Comparison of ENCODE assay signal across 8 cellular contexts in genomic region chr1:220880367-220880680, GRCh38. TPM values are rescaled to one million over a fixed set of nuclear protein-coding genes. Genes with fewer than 3 reads are reported as not detected.
A peak's percentile ranks its signal among the peaks of the same experiment; 100 is the strongest.
DNase-seq lines count a peak whose midpoint lies in the region; ATAC-seq and TF ChIP-seq lines count a peak whose summit lies in the region.

No MANE protein-coding gene starts in this region.

- H3K4me1 ChIP-seq in esophagus muscularis mucosa = peaks cover 45 to 54% (median 46%) of the 10 kb centered on the region in 4 donors
- H3K4me1 ChIP-seq in parathyroid adenoma = peaks cover 2% of the 10 kb centered on the region
- H3K4me1 ChIP-seq in aorta (ENCODE audit: control insufficient read depth in 1 of 2, insufficient read depth in 2 of 2, low read length in 2 of 2) = no peaks in the 10 kb centered on the region

- H2AFZ ChIP-seq in parathyroid adenoma = no peak overlapping the region

- H3K36me3 Mint-ChIP-seq in CD4-positive, alpha-beta T cell (ENCODE audit: low read depth) = no peaks in the 10 kb centered on the region

- 23% methylated on average over 9 of the region's 9 CpGs for WGBS in esophagus muscularis mucosa
- 44 to 49% methylated on average over 9 of the region's 9 CpGs for WGBS in aorta, 2 donors

- H3K4me3 Mint-ChIP-seq in CD4-positive, alpha-beta T cell = peak overlapping the region; percentile 35

- peak overlapping the region; percentile 69 for H3K4me2 ChIP-seq in parathyroid adenoma (ENCODE audit: low read length)

- TF ChIP-seq EP300 in esophagus muscularis mucosa (IDR thresholded peaks at IDR 0.05) = no peak

- H3K79me2 ChIP-seq in parathyroid adenoma = no peaks in the 10 kb centered on the region

- TF ChIP-seq POLR2A in esophagus muscularis mucosa (IDR thresholded peaks at IDR 0.05; ENCODE audit: low read depth) = no peak

- peaks cover 14 to 37% (median 33%) of the 10 kb centered on the region in 4 donors for H3K36me3 ChIP-seq in esophagus muscularis mucosa
- H3K36me3 ChIP-seq in parathyroid adenoma (ENCODE audit: control insufficient read depth, insufficient read depth, low read length) = no peaks in the 10 kb centered on the region
- no peaks in the 10 kb centered on the region for H3K36me3 ChIP-seq in aorta (ENCODE audit: control insufficient read depth in 1 of 2, insufficient read depth in 2 of 2, low read length in 1 of 2)

- peaks cover 87% of the 10 kb centered on the region for H3K27me3 Mint-ChIP-seq in CD4-positive, alpha-beta T cell

- no peak overlapping the region for H3K27ac Mint-ChIP-seq in CD4-positive, alpha-beta T cell

- H3K4me3 ChIP-seq in esophagus muscularis mucosa = peak overlapping the region; percentile 73 to 99 (median 91)
- H3K4me3 ChIP-seq in parathyroid adenoma (ENCODE audit: low read depth, low read length) = peak overlapping the region; percentile 52
- H3K4me3 ChIP-seq in aorta (ENCODE audit: low read length in 2 of 2) = peak overlapping the region in 1 of 2 donors; percentile 84

- H3K4me1 Mint-ChIP-seq in CD4-positive, alpha-beta T cell (ENCODE audit: low read depth) = peaks cover 34% of the 10 kb centered on the region

- no peak for TF ChIP-seq CTCF in CD4-positive, alpha-beta T cell (IDR thresholded peaks at IDR 0.05)
- no peak for TF ChIP-seq CTCF in RWPE1 (conservative IDR thresholded peaks at IDR 0.05; ENCODE audit: low read depth)
- TF ChIP-seq CTCF in esophagus muscularis mucosa (IDR thresholded peaks at IDR 0.05) = no peak
- TF ChIP-seq CTCF in parathyroid adenoma (IDR thresholded peaks at IDR 0.05) = no peak

- POLR2A ChIA-PET in CD4-positive, alpha-beta T cell (lab: Charles Lee) = no interaction called here
- POLR2A ChIA-PET in RWPE1 (lab: Yijun Ruan, JAX; ENCODE audit: low non-redundant PET) = no interaction called here

- H3K9me3 Mint-ChIP-seq in CD4-positive, alpha-beta T cell = no peaks in the 10 kb centered on the region

- H3K9ac ChIP-seq in parathyroid adenoma = no peak overlapping the region

- H3K27ac ChIP-seq in CD4-positive, alpha-beta T cell (ENCODE audit: low read depth, low read length) = no peak overlapping the region
- peak overlapping the region; percentile 75 for H3K27ac ChIP-seq in RWPE1
- H3K27ac ChIP-seq in esophagus muscularis mucosa (replicated peaks in 1 of 4) = peak overlapping the region; percentile 90 to 99 (median 96)
- H3K27ac ChIP-seq in parathyroid adenoma = peak overlapping the region; percentile 68
- H3K27ac ChIP-seq in aorta (ENCODE audit: low read depth in 1 of 2, low read length in 2 of 2) = no peak overlapping the region

- DNase-seq in CD4-positive, alpha-beta T cell = no peak
- no peak for DNase-seq in RWPE1 (ENCODE audit: low spot score)
- DNase-seq in esophagus muscularis mucosa (ENCODE audit: extremely low spot score) = peak; percentile 86
- DNase-seq in activated CD4-positive, CD25-positive, alpha-beta regulatory T cell (lab: John Stamatoyannopoulos, UW) = no peak
- DNase-seq in aorta = no peak
- no peak for DNase-seq in activated CD4-positive, alpha-beta T cell treated with anti-CD3 and anti-CD28 coated beads for 4 hours

- intact Hi-C loops in CD4-positive, alpha-beta T cell (cut with DNase I, micrococcal nuclease) = no loop called here
- intact Hi-C loops in esophagus muscularis mucosa (cut with DNase I) (no loop called here), aorta (cut with DNase I) (no loop called here)

- no peaks in the 10 kb centered on the region for H3K9me3 ChIP-seq in CD4-positive, alpha-beta T cell (ENCODE audit: control insufficient read depth, low read length)
- H3K9me3 ChIP-seq in esophagus muscularis mucosa = no peaks in the 10 kb centered on the region
- H3K9me3 ChIP-seq in parathyroid adenoma (ENCODE audit: control insufficient read depth, low read length) = no peaks in the 10 kb centered on the region
- H3K9me3 ChIP-seq in aorta (ENCODE audit: control insufficient read depth, low read length) = no peaks in the 10 kb centered on the region

- peaks cover 80% of the 10 kb centered on the region for H3K27me3 ChIP-seq in CD4-positive, alpha-beta T cell (ENCODE audit: control insufficient read depth, insufficient read depth, low read length)
- no peaks in the 10 kb centered on the region for H3K27me3 ChIP-seq in esophagus muscularis mucosa
- H3K27me3 ChIP-seq in parathyroid adenoma (ENCODE audit: control insufficient read depth, insufficient read depth, low read length) = peaks cover 25% of the 10 kb centered on the region
- no peaks in the 10 kb centered on the region for H3K27me3 ChIP-seq in aorta (ENCODE audit: control insufficient read depth in 1 of 2, insufficient read depth in 2 of 2, low read length in 1 of 2)

- ATAC-seq in CD4-positive, alpha-beta T cell (ENCODE audit: poor library complexity) = no peak
- ATAC-seq in aorta (ENCODE audit: low FRiP score) (no peak), GM19328 (IDR thresholded peaks at IDR 0.05; ENCODE audit: unreplicated experiment) (no peak)

- CTCF ChIA-PET in CD4-positive, alpha-beta T cell (lab: Charles Lee) = no interaction called here
- CTCF ChIA-PET in RWPE1 (lab: Yijun Ruan, JAX) = no interaction called here

RNA-seq across cellular contexts. Expression of gene HLX, which starts 1.1 kb away (rescaled TPM):
- total RNA-seq in CD4-positive, alpha-beta T cell = under 1 TPM; 0.27 to 0.39 TPM
- total RNA-seq in esophagus muscularis mucosa (10 to 100 TPM in 3 of 4 donors, 1 to 10 TPM in 1; 8.7 to 27.3 (median 16.1) TPM), aorta (10 to 100 TPM; 13.1 to 21.6 TPM)
- polyA plus RNA-seq in aorta = 1 to 10 TPM; 3.1 to 3.8 TPM

Comparison
In these comparisons a context has a peak if more than half of its experiments do, and no peak if none do; other contexts are left out.
1. H3K27ac ChIP-seq: peak in RWPE1 (single experiment), esophagus muscularis mucosa (4 of 4) and parathyroid adenoma (single experiment); none in CD4-positive, alpha-beta T cell (single experiment) and aorta (0 of 2).
2. RNA of gene HLX, which starts 1.1 kb away (total RNA-seq): 13.1 to 21.6 TPM in aorta and 8.7 to 27.3 TPM in esophagus muscularis mucosa; 0.27 to 0.39 TPM in CD4-positive, alpha-beta T cell; every median in the first group is over 4 times any median in the second.